Comparison of ENCODE assay signal across 9 cellular contexts in genomic region chr1:45804671-45804973, GRCh38. TPM values are rescaled to one million over a fixed set of nuclear protein-coding genes. Genes with fewer than 3 reads are reported as not detected.
A peak's percentile ranks its signal among the peaks of the same experiment; 100 is the strongest.
DNase-seq lines count a peak whose midpoint lies in the region; ATAC-seq and TF ChIP-seq lines count a peak whose summit lies in the region.
"Had no signal": no experiment of that assay in that cellular context is flagged by ENCODE, and none has a peak within 500 bp of the region (broad histone marks: within the 10 kb centered on the region; RNA-seq: fewer than 3 reads in every experiment).

No MANE protein-coding gene starts in this region.

- peak overlapping the region; percentile 90 for H3K27ac Mint-ChIP-seq in central memory CD8-positive, alpha-beta T cell (ENCODE audit: low read depth)
- peak overlapping the region in 1 of 6 donors; percentile 82 for H3K27ac Mint-ChIP-seq in naive B cell

- H3K27me3 Mint-ChIP-seq in central memory CD8-positive, alpha-beta T cell, result no peaks in the 10 kb centered on the region
- no peaks in the 10 kb centered on the region for H3K27me3 Mint-ChIP-seq in naive B cell

- H3K79me2 ChIP-seq in KMS-11 (ENCODE audit: insufficient read depth, low read depth), result peaks cover 30% of the 10 kb centered on the region; the same call in 1 of the 2 replicates

- no peak for ATAC-seq in central memory CD8-positive, alpha-beta T cell (replicated peaks; ENCODE audit: extremely low read depth, poor library complexity, severe bottlenecking)
- ATAC-seq in naive B cell (ENCODE audit: low read depth in 2 of 2) (no peak), HG03565 (IDR thresholded peaks at IDR 0.05; ENCODE audit: unreplicated experiment) (no peak)

- POLR2A ChIA-PET in BJ (lab: Charles Lee), result no interaction called here

- no peaks in the 10 kb centered on the region for H3K36me3 ChIP-seq in BJ (ENCODE audit: control insufficient read depth, insufficient read depth, low read length)
- no peaks in the 10 kb centered on the region for H3K36me3 ChIP-seq in KMS-11 (ENCODE audit: insufficient read depth)

- no peak for TF ChIP-seq CTCF in BJ (IDR thresholded peaks at IDR 0.05; ENCODE audit: insufficient read depth, low read depth, low read length)
- TF ChIP-seq CTCF in KMS-11 (conservative IDR thresholded peaks at IDR 0.05; ENCODE audit: low read depth, low read length), result no peak

- no peaks in the 10 kb centered on the region for H4K20me1 ChIP-seq in KMS-11 (ENCODE audit: insufficient read depth)

- H2AFZ ChIP-seq in KMS-11 (ENCODE audit: low read depth), result peak overlapping the region; percentile 10; the same call in 1 of the 2 replicates

- H3K4me1 Mint-ChIP-seq in central memory CD8-positive, alpha-beta T cell, result peaks cover 33% of the 10 kb centered on the region
- peaks cover 17 to 29% (median 21%) of the 10 kb centered on the region in 3 donors for H3K4me1 Mint-ChIP-seq in naive B cell

- H3K27ac ChIP-seq in KMS-11, result no peak overlapping the region

- H3K4me2 ChIP-seq in KMS-11, result peak overlapping the region; percentile 95

- H3K9ac ChIP-seq in KMS-11, result peak overlapping the region; percentile 43; the same call in 1 of the 2 replicates

- peaks cover 8% of the 10 kb centered on the region for H3K36me3 Mint-ChIP-seq in central memory CD8-positive, alpha-beta T cell (ENCODE audit: insufficient read depth)
- no peaks in the 10 kb centered on the region for H3K36me3 Mint-ChIP-seq in naive B cell

- H3K27me3 ChIP-seq in BJ (ENCODE audit: control insufficient read depth, insufficient read depth, low read length), result no peaks in the 10 kb centered on the region
- H3K27me3 ChIP-seq in KMS-11 (ENCODE audit: insufficient read depth, low read depth), result no peaks in the 10 kb centered on the region

- H3K4me3 Mint-ChIP-seq in central memory CD8-positive, alpha-beta T cell, result peak overlapping the region; percentile 89
- H3K4me3 Mint-ChIP-seq in naive B cell, result peak overlapping the region; percentile 47 to 97 (median 95)

- CTCF ChIA-PET in BJ (lab: Yijun Ruan, JAX), result interaction anchor here (0.6 to 1.2 kb wide), 2 partner anchors 8 to 9 kb away, joined by 3 read pairs; no protein-coding TSS in a partner anchor

- H3K4me3 ChIP-seq in BJ (ENCODE audit: low read depth, low read length), result peak overlapping the region; percentile 76; the same call in 1 of the 2 replicates
- H3K4me3 ChIP-seq in KMS-11 (IDR thresholded peaks at IDR 0.05; ENCODE audit: insufficient read depth, low read depth, low read length), result no peak overlapping the region

- H3K4me1 ChIP-seq in KMS-11 (ENCODE audit: low read depth, poor library complexity, severe bottlenecking), result peaks cover 28% of the 10 kb centered on the region

- H3K9me3 Mint-ChIP-seq in central memory CD8-positive, alpha-beta T cell, result no peaks in the 10 kb centered on the region
- peaks cover 0 to 2% (median 0%) of the 10 kb centered on the region in 7 donors for H3K9me3 Mint-ChIP-seq in naive B cell

- DNase-seq in BJ (ENCODE audit: low read depth) (no peak), naive B cell (no peak), DMS114 treated with DMSO at 0.1 percent for 48 hours (lab: John Stamatoyannopoulos, UW; ENCODE audit: unreplicated experiment) (no peak), HCEC 1CT (no peak)
- DNase-seq in central memory CD8-positive, alpha-beta T cell (ENCODE audit: low spot score in 2 of 2), result no peak
- DNase-seq in stimulated activated CD4-positive, alpha-beta T cell treated with anti-CD3 and anti-CD28 coated beads, Interleukin-2, amount 100 ng/mL, for 48 hours, result no peak
- DNase-seq: activated effector memory CD4-positive, alpha-beta T cell treated with Interleukin-2 at 50 U/mL for 16 hours had no signal

RNA-seq across cellular contexts. Expression of gene MAST2, which starts 1.2 kb away (rescaled TPM):
- polyA plus RNA-seq in BJ (2011; rRNA removed) (31.0 and 47.2 TPM in 2 replicates), naive B cell (ENCODE audit: low read depth in 6 of 6) (1 to 10 TPM in 4 of 6 donors, under 1 TPM in 1, not detected in 1; 0.86 to 5.1 (median 3.2) TPM)
- polyA minus RNA-seq in BJ (2011; rRNA and poly(A)+ RNA removed), result 39.5 and 40.0 TPM in 2 replicates

RNA-seq across cellular contexts. Expression of gene IPP, which starts 54.2 kb away (rescaled TPM):
- polyA plus RNA-seq in BJ (2011; rRNA removed) (4.4 and 9.6 TPM in 2 replicates), naive B cell (ENCODE audit: low read depth in 6 of 6) (10 to 100 TPM in 4 of 6 donors, 1 to 10 TPM in 2; 8.6 to 16.9 (median 11.0) TPM)
- 4.8 and 5.2 TPM in 2 replicates for polyA minus RNA-seq in BJ (2011; rRNA and poly(A)+ RNA removed)
